In the genomic region with DNA sequence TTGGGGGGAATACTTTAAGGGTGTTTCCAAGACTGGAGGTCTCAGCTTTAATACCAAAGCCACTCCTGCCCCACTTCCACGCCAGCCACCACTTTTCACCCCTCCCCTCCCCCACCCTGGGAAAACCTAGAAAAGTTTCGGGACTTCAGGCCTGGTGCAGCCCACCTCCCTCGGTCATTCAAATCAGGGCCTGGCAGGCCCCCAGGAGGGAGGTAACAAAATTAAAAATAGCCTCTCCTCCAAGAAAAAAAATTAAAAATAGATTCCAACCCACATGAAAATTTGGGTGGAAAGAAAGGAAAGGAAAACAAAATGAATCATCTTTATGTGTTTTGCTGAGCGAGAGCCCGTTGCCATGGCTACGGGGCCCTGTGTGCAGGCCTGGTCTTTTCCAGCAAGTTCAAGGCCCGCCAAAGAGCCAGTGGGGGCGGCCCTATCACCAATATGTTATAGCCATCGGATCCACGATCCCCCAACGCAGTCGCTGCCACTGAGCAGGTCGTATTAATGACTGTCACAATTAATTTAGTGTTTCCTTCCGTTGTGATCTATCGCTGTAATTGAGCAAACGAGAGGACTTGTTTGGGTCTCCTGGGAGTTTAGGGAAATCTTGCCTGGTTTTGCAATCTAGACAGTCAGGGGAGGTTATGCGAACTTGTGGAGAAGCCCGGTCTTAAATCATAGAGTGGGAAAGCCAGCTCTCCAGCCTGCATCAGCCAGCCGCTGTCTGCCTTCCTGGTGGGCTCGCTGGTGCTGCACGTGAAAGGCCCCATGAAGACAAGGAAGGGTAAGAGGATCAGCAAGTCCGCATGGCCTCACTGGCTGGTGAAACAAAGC, we compare ENCODE assay signal across 1 cellular context.
TF ChIP-seq lines count a peak whose summit lies in the region.

No MANE protein-coding gene starts in this region.

TF ChIP-seq in K562, 482 proteins besides CTCF, POLR2A, EP300 and RAD21:
- no peak for TF ChIP-seq TCF15 (CRISPR knock-in tag; IDR thresholded peaks at IDR 0.05)
- peak; percentile 58 for TF ChIP-seq MEF2D (tag; conservative IDR thresholded peaks at IDR 0.05; ENCODE audit: low read depth)
- TF ChIP-seq RFX1 (IDR thresholded peaks at IDR 0.05), result peak; percentile 89
- no peak for TF ChIP-seq ZNF586 (CRISPR knock-in tag; conservative IDR thresholded peaks at IDR 0.05)
- TF ChIP-seq ZFX (CRISPR knock-in tag; IDR thresholded peaks at IDR 0.05), result peak; percentile 71
- TF ChIP-seq PYGO2 (tag; IDR thresholded peaks at IDR 0.05), result no peak
